1 cellular context compared by ENCODE assay signal in the genomic region with DNA sequence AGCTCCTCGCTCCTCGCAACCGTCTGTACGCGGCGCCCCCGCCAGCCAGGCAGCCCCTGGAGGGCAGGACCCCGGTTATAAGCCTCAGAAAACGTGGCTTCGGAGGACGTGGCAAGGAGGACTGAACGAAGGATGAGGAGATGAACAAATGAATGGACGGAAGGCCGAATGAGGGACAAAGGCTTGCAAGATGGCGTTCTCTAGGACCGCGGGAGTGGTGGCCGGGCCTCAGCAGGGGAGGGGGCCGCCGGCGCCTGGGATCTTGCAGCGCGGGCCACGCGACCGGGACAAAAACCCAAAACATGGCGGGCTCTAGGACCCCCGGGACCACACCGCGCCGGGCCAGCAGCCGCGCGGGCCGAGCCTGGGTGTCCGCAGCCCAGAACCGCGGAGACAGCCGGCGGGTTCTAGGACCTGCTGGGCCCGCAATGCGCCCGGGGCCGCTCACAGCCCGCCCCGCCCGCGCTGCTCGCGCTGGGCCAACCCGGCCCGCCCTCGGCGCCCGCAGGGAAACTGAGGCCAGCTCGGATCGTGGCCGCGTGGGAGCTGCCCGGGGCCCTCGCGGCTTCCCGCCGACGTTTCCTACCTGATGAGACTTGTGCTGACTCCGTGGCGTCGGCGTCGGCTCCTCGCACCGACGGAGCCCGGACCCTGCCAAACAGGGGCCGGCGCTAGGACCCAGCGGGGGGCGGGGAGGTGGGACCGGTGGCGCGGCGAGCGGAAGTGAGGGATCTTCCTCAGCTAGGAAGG.
TF ChIP-seq lines count a peak whose summit lies in the region.

No MANE protein-coding gene starts in this region.

TF ChIP-seq in HepG2, 621 proteins besides CTCF, POLR2A, EP300 and RAD21 (continued from another document and continues in another):
- TF ChIP-seq TFDP2 (CRISPR knock-in tag; IDR thresholded peaks at IDR 0.05) (peak; percentile 74), PTBP1 (IDR thresholded peaks at IDR 0.05; ENCODE audit: low read depth, low read length, poor library complexity, severe bottlenecking) (peak; percentile 6), KDM3A (CRISPR knock-in tag; IDR thresholded peaks at IDR 0.05; ENCODE audit: low read depth) (peak; percentile 78; the same call in 1 of the 2 replicates), RCOR2 (CRISPR knock-in tag; IDR thresholded peaks at IDR 0.05) (peak; percentile 94), HNRNPUL1 (IDR thresholded peaks at IDR 0.05; ENCODE audit: low read depth, low read length) (no peak), TAF1 (CRISPR knock-in tag; IDR thresholded peaks at IDR 0.05) (peak; percentile 71), ZNF747 (CRISPR knock-in tag; IDR thresholded peaks at IDR 0.05; ENCODE audit: borderline replicate concordance) (peak; percentile 65; the same call in 1 of the 2 replicates), GABPA (IDR thresholded peaks at IDR 0.05; ENCODE audit: low read depth, low read length) (peak; percentile 83), GABPA (CRISPR knock-in tag; IDR thresholded peaks at IDR 0.05; ENCODE audit: low read depth) (peak; percentile 55; the same call in 1 of the 2 replicates), HOXA5 (CRISPR knock-in tag; IDR thresholded peaks at IDR 0.05) (peak; percentile 94), ZSCAN21 (CRISPR knock-in tag; IDR thresholded peaks at IDR 0.05; ENCODE audit: borderline replicate concordance) (0 out of 2 replicates have a peak, but pooled peaks have one; percentile 27), MYC (CRISPR knock-in tag; IDR thresholded peaks at IDR 0.05; ENCODE audit: borderline replicate concordance) (peak; percentile 92), ZNF773 (CRISPR knock-in tag; IDR thresholded peaks at IDR 0.05; ENCODE audit: borderline replicate concordance) (peak; percentile 20; the same call in 1 of the 2 replicates), DMAP1 (CRISPR knock-in tag; IDR thresholded peaks at IDR 0.05) (peak; percentile 70; the same call in 1 of the 2 replicates), MLX (CRISPR knock-in tag; IDR thresholded peaks at IDR 0.05) (0 out of 2 replicates have a peak, but pooled peaks have one; percentile 18), HNF4G (IDR thresholded peaks at IDR 0.05; ENCODE audit: borderline replicate concordance, low read depth, low read length) (peak; percentile 29; the same call in 1 of the 2 replicates), HNF4G (CRISPR knock-in tag; IDR thresholded peaks at IDR 0.05; ENCODE audit: borderline replicate concordance, low read depth) (no peak), ZNF7 (CRISPR knock-in tag; IDR thresholded peaks at IDR 0.05) (0 out of 2 replicates have a peak, but pooled peaks have one; percentile 3), PRDM15 (CRISPR knock-in tag; IDR thresholded peaks at IDR 0.05) (peak; percentile 71), ZNF296 (CRISPR knock-in tag; conservative IDR thresholded peaks at IDR 0.05) (no peak), SP2 (CRISPR knock-in tag; IDR thresholded peaks at IDR 0.05) (peak; percentile 29; the same call in 1 of the 2 replicates), ZNF709 (CRISPR knock-in tag; IDR thresholded peaks at IDR 0.05) (0 out of 2 replicates have a peak, but pooled peaks have one; percentile 11), MLXIP (CRISPR knock-in tag; IDR thresholded peaks at IDR 0.05; ENCODE audit: borderline replicate concordance) (no peak; the same call in 1 of the 2 replicates), ZNF180 (CRISPR knock-in tag; IDR thresholded peaks at IDR 0.05; ENCODE audit: borderline replicate concordance, low read depth) (0 out of 2 replicates have a peak, but pooled peaks have one; percentile 33), MTERF4 (CRISPR knock-in tag; IDR thresholded peaks at IDR 0.05) (peak; percentile 88), PAX8 (CRISPR knock-in tag; IDR thresholded peaks at IDR 0.05; ENCODE audit: borderline replicate concordance) (peak; percentile 87; the same call in 1 of the 2 replicates), ZNF557 (CRISPR knock-in tag; IDR thresholded peaks at IDR 0.05) (no peak), ZNF629 (CRISPR knock-in tag; conservative IDR thresholded peaks at IDR 0.05) (peak; percentile 77), ZIK1 (CRISPR knock-in tag; IDR thresholded peaks at IDR 0.05; ENCODE audit: borderline replicate concordance, low read depth) (peak; percentile 88), NR3C1 (CRISPR knock-in tag; IDR thresholded peaks at IDR 0.05) (no peak), ZBTB42 (CRISPR knock-in tag; IDR thresholded peaks at IDR 0.05) (no peak; the same call in 1 of the 2 replicates), CBFB (CRISPR knock-in tag; IDR thresholded peaks at IDR 0.05) (peak; percentile 42; the same call in 1 of the 2 replicates), CSRNP1 (CRISPR knock-in tag; IDR thresholded peaks at IDR 0.05) (0 out of 2 replicates have a peak, but pooled peaks have one; percentile 38), AGO2 (optimal IDR thresholded peaks at IDR 0.05; ENCODE audit: low read depth, low read length) (peak; percentile 72)
- TF ChIP-seq, protein P1, sequence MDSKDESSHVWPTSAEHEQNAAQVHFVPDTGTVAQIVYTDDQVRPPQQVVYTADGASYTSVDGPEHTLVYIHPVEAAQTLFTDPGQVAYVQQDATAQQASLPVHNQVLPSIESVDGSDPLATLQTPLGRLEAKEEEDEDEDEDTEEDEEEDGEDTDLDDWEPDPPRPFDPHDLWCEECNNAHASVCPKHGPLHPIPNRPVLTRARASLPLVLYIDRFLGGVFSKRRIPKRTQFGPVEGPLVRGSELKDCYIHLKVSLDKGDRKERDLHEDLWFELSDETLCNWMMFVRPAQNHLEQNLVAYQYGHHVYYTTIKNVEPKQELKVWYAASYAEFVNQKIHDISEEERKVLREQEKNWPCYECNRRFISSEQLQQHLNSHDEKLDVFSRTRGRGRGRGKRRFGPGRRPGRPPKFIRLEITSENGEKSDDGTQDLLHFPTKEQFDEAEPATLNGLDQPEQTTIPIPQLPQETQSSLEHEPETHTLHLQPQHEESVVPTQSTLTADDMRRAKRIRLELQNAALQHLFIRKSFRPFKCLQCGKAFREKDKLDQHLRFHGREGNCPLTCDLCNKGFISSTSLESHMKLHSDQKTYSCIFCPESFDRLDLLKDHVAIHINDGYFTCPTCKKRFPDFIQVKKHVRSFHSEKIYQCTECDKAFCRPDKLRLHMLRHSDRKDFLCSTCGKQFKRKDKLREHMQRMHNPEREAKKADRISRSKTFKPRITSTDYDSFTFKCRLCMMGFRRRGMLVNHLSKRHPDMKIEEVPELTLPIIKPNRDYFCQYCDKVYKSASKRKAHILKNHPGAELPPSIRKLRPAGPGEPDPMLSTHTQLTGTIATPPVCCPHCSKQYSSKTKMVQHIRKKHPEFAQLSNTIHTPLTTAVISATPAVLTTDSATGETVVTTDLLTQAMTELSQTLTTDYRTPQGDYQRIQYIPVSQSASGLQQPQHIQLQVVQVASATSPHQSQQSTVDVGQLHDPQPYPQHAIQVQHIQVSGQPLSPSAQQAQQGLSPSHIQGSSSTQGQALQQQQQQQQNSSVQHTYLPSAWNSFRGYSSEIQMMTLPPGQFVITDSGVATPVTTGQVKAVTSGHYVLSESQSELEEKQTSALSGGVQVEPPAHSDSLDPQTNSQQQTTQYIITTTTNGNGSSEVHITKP (CRISPR knock-in tag; IDR thresholded peaks at IDR 0.05; ENCODE audit: low read depth), result 0 out of 2 replicates have a peak, but pooled peaks have one; percentile 39
- TF ChIP-seq, protein P2, sequence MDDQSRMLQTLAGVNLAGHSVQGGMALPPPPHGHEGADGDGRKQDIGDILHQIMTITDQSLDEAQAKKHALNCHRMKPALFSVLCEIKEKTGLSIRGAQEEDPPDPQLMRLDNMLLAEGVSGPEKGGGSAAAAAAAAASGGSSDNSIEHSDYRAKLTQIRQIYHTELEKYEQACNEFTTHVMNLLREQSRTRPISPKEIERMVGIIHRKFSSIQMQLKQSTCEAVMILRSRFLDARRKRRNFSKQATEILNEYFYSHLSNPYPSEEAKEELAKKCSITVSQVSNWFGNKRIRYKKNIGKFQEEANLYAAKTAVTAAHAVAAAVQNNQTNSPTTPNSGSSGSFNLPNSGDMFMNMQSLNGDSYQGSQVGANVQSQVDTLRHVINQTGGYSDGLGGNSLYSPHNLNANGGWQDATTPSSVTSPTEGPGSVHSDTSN (CRISPR knock-in tag; IDR thresholded peaks at IDR 0.05; ENCODE audit: borderline replicate concordance), result 0 out of 2 replicates have a peak, but pooled peaks have one; percentile 64
- TF ChIP-seq, protein P3, sequence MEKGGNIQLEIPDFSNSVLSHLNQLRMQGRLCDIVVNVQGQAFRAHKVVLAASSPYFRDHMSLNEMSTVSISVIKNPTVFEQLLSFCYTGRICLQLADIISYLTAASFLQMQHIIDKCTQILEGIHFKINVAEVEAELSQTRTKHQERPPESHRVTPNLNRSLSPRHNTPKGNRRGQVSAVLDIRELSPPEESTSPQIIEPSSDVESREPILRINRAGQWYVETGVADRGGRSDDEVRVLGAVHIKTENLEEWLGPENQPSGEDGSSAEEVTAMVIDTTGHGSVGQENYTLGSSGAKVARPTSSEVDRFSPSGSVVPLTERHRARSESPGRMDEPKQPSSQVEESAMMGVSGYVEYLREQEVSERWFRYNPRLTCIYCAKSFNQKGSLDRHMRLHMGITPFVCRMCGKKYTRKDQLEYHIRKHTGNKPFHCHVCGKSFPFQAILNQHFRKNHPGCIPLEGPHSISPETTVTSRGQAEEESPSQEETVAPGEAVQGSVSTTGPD (CRISPR knock-in tag; IDR thresholded peaks at IDR 0.05), result no peak
